11 cellular contexts compared by ENCODE assay signal in the genomic region with DNA sequence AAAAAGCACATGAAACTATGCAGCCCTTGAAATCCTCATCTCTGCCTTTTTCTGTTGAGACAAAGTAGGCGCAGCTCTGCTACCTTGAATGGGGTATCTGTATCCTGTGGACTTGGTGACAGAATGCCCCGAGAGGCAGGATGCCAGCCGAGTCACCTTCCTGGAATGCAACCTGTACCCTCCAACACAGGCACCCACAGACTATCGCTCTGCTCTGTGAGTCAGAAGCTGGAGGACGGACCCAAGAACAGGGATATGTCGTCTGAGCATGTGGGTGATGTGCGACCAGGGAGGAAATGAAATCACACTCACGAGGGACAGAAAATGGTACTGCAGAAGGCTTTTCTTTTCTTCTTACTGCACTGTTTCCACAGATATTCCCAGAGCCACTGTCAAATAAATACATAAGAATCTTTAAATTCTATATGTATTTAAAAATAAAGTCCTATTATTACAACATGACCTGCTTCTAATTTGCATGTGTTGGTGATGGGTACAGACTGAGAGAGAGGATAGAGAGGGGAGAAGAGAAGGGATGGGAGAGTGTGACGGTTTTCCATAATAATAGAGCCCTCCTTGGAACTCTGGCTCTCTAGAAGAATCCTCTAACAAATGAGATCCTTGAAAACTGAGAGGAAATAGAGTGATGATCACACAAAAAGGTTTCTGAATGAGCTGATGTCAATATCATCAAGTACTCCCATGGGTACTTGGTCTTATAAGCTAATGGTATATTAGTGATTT.
DNase-seq lines count a peak whose midpoint lies in the region; ATAC-seq and TF ChIP-seq lines count a peak whose summit lies in the region.
"Had no signal": no experiment of that assay in that cellular context is flagged by ENCODE, and none has a peak within 500 bp of the region (broad histone marks: within the 10 kb centered on the region; RNA-seq: fewer than 3 reads in every experiment).

No MANE protein-coding gene starts in this region.

- ATAC-seq in GM21528 (IDR thresholded peaks at IDR 0.05; ENCODE audit: low FRiP score, unreplicated experiment) (no peak), HG03139 (IDR thresholded peaks at IDR 0.05; ENCODE audit: unreplicated experiment) (no peak)
- ATAC-seq: K562 had no signal

- CTCF ChIA-PET in Calu3 (lab: Charles Lee), result no interaction called here

- H3K36me3 Mint-ChIP-seq in Calu3 (ENCODE audit: insufficient read depth, unreplicated experiment), result peaks cover 4% of the 10 kb centered on the region

- H3K27me3 Mint-ChIP-seq in Calu3 (ENCODE audit: unreplicated experiment), result no peaks in the 10 kb centered on the region
- H3K27me3 Mint-ChIP-seq: activated naive CD8-positive, alpha-beta T cell treated with anti-CD3 and anti-CD28 coated beads, Interleukin-2, amount 10 ng/mL, durations not matched to agents 7 days and 5 days; naive B cell had no signal

- H3K27me3 ChIP-seq in SJSA1 (replicated peaks), result no peaks in the 10 kb centered on the region

- no peak overlapping the region for H3K4me3 Mint-ChIP-seq in Calu3 (ENCODE audit: low read depth, unreplicated experiment)
- H3K4me3 Mint-ChIP-seq: activated naive CD8-positive, alpha-beta T cell treated with anti-CD3 and anti-CD28 coated beads, Interleukin-2, amount 10 ng/mL, durations not matched to agents 7 days and 5 days; naive B cell had no signal

- H3K4me3 ChIP-seq in SJSA1, result no peak overlapping the region
- no peak overlapping the region for H3K4me3 ChIP-seq in epithelial cell of esophagus (ENCODE audit: low read length)
- H3K4me3 ChIP-seq: K562 had no signal

- TF ChIP-seq CTCF in Calu3 (IDR thresholded peaks at IDR 0.05; ENCODE audit: unreplicated experiment) (no peak), epithelial cell of esophagus (IDR thresholded peaks at IDR 0.05; ENCODE audit: insufficient read depth, low read depth, low read length, missing control alignments) (no peak)

- BruUV-seq in Calu3 (replicated peaks; lab: Mats Ljungman, UMichigan), result no TSS peak

- H3K4me1 Mint-ChIP-seq in Calu3 (ENCODE audit: low read depth, unreplicated experiment), result peaks cover 15% of the 10 kb centered on the region

- H3K27ac ChIP-seq in SJSA1, result peak overlapping the region; percentile 90

- H3K36me3 ChIP-seq in SJSA1, result 0 out of 2 replicates have a peak, but pooled peaks cover 3% of the 10 kb centered on the region

- H3K9me3 Mint-ChIP-seq in Calu3 (ENCODE audit: low read depth, unreplicated experiment), result no peaks in the 10 kb centered on the region
- H3K9me3 Mint-ChIP-seq: activated naive CD8-positive, alpha-beta T cell treated with anti-CD3 and anti-CD28 coated beads, Interleukin-2, amount 10 ng/mL, durations not matched to agents 7 days and 5 days; naive B cell had no signal

- DNase-seq in Calu3 (peak; percentile 85), SJSA1 (ENCODE audit: low read depth in 1 of 2, low spot score in 2 of 2) (peak; percentile 71 to 91), epithelial cell of esophagus (ENCODE audit: low read depth) (peak; percentile 94), NCI-H1930 (lab: John Stamatoyannopoulos, UW) (no peak), MV-4-11 (lab: John Stamatoyannopoulos, UW) (no peak)
- peak; percentile 16 to 41 for DNase-seq in stimulated activated CD4-positive, alpha-beta T cell treated with anti-CD3 and anti-CD28 coated beads, Interleukin-12 subunit alpha, Interleukin-12 subunit beta, amount 100 ng/mL, for 24 hours (ENCODE audit: low read depth in 2 of 2)
- DNase-seq: activated naive CD8-positive, alpha-beta T cell treated with anti-CD3 and anti-CD28 coated beads, Interleukin-2, amount 10 ng/mL, durations not matched to agents 7 days and 5 days; naive B cell had no signal

- no peaks in the 10 kb centered on the region for H3K9me3 ChIP-seq in SJSA1 (replicated peaks)

- intact Hi-C loops in Calu3 (cut with micrococcal nuclease; ENCODE audit: unreplicated experiment), result loop anchor here (10.0 kb wide), 1 partner anchor 153 kb away; no protein-coding TSS in a partner anchor

- H3K4me1 ChIP-seq in SJSA1 (replicated peaks), result peaks cover 32% of the 10 kb centered on the region

- peak overlapping the region; percentile 66 for H3K27ac Mint-ChIP-seq in Calu3 (ENCODE audit: unreplicated experiment)
- H3K27ac Mint-ChIP-seq: activated naive CD8-positive, alpha-beta T cell treated with anti-CD3 and anti-CD28 coated beads, Interleukin-2, amount 10 ng/mL, durations not matched to agents 7 days and 5 days had no signal

Comparison
In these comparisons a context has a peak if more than half of its experiments do, and no peak if none do; other contexts are left out.
1. DNase-seq: peak in Calu3 (single experiment), SJSA1 (2 of 2), epithelial cell of esophagus (single experiment) and stimulated activated CD4-positive, alpha-beta T cell treated with anti-CD3 and anti-CD28 coated beads, Interleukin-12 subunit alpha, Interleukin-12 subunit beta, amount 100 ng/mL, for 24 hours (2 of 2); none in NCI-H1930 (0 of 2) and MV-4-11 (single experiment).